In the genomic region with DNA sequence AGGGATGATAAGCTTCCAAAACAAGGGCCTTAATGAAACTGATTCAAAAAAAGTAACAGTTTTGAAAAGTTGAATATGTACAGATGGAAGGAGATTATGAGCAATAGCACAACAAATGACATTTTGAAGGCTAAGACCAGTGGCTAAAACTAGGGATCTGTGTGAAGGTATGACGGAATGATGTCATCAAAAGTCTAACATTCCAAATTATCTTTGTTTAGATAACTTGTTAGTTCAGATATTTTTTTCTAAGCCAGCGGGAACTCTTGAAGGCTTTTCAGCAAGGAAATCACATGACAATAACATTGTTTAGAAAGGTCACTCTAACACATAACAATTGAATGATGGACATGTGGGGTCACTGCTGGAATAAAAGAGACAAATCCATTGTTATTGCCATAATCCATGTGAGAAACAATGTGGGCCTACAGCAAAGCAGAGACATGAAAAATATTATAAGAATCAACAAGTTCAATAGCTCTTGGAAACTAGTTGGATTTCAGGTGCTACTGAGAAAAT, we compare ENCODE assay signal across 25 cellular contexts.
"Had no signal": no experiment of that assay in that cellular context is flagged by ENCODE, and none has a peak within 500 bp of the region (broad histone marks: within the 10 kb centered on the region; RNA-seq: fewer than 3 reads in every experiment).

No MANE protein-coding gene starts in this region.

- H3K36me3 Mint-ChIP-seq: activated naive CD4-positive, alpha-beta T cell treated with anti-CD3 and anti-CD28 coated beads, Interleukin-2, amount 50 U/mL, for 24 hours had no signal

- H3K4me1 Mint-ChIP-seq: activated naive CD4-positive, alpha-beta T cell treated with anti-CD3 and anti-CD28 coated beads, Interleukin-2, amount 50 U/mL, for 24 hours had no signal

- H3K9me3 ChIP-seq: body of pancreas, Peyer's patch, SJCRH30, SK-N-SH had no signal

- H3K27ac ChIP-seq: body of pancreas, Peyer's patch, RWPE1, SJCRH30, WERI-Rb-1 had no signal

- DNase-seq: activated CD4-positive, alpha-beta T cell treated with anti-CD3 and anti-CD28 coated beads for 4 hours; activated CD8-positive, alpha-beta memory T cell treated with anti-CD3 and anti-CD28 coated beads, Interleukin-2, amount 50 U/mL, for 4 hours; activated CD8-positive, alpha-beta T cell treated with anti-CD3 and anti-CD28 coated beads for 36 hours; activated effector memory CD4-positive, alpha-beta T cell treated with Interleukin-2 at 50 U/mL for 16 hours; activated naive CD4-positive, alpha-beta T cell; aorta; body of pancreas; central memory CD4-positive, alpha-beta T cell; MM.1S; NCI-H1105; NCI-H1436; NCI-H187; NCI-H2081; NCI-H510A treated with DMSO at 0.1 percent for 48 hours; NCI-H69; NK-92 treated with Interleukin-12 subunit alpha and Interleukin-12 subunit beta, amount 100 ng/mL, for 24 hours; Peyer's patch; Right ventricle myocardium superior; SJCRH30; SK-N-SH; T-helper 1 cell; WERI-Rb-1 had no signal

- H3K4me1 ChIP-seq: body of pancreas, Peyer's patch, SJCRH30 had no signal

- H3K4me3 ChIP-seq: body of pancreas, Peyer's patch, SJCRH30 had no signal

- H3K27ac Mint-ChIP-seq: activated CD8-positive, alpha-beta T cell treated with anti-CD3 and anti-CD28 coated beads for 36 hours; activated naive CD4-positive, alpha-beta T cell treated with anti-CD3 and anti-CD28 coated beads, Interleukin-2, amount 50 U/mL, for 24 hours had no signal

- ATAC-seq: activated CD4-positive, CD25-positive, alpha-beta regulatory T cell treated with anti-CD3 and anti-CD28 coated beads, Interleukin-2, amount 50 U/mL, for 24 hours; activated CD8-positive, alpha-beta T cell treated with anti-CD3 and anti-CD28 coated beads for 36 hours; body of pancreas had no signal

- H3K27me3 ChIP-seq: body of pancreas, Peyer's patch, SJCRH30 had no signal

- H3K9me3 Mint-ChIP-seq: activated CD8-positive, alpha-beta T cell treated with anti-CD3 and anti-CD28 coated beads for 36 hours had no signal

- H3K27me3 Mint-ChIP-seq: activated CD8-positive, alpha-beta T cell treated with anti-CD3 and anti-CD28 coated beads for 36 hours; activated naive CD4-positive, alpha-beta T cell treated with anti-CD3 and anti-CD28 coated beads, Interleukin-2, amount 50 U/mL, for 24 hours had no signal

- H3K36me3 ChIP-seq: Peyer's patch, SJCRH30, WERI-Rb-1 had no signal

- H3K4me3 Mint-ChIP-seq: activated CD8-positive, alpha-beta T cell treated with anti-CD3 and anti-CD28 coated beads for 36 hours; activated naive CD4-positive, alpha-beta T cell treated with anti-CD3 and anti-CD28 coated beads, Interleukin-2, amount 50 U/mL, for 24 hours had no signal
